ENCODE assay signal across 9 cellular contexts in the genomic region with DNA sequence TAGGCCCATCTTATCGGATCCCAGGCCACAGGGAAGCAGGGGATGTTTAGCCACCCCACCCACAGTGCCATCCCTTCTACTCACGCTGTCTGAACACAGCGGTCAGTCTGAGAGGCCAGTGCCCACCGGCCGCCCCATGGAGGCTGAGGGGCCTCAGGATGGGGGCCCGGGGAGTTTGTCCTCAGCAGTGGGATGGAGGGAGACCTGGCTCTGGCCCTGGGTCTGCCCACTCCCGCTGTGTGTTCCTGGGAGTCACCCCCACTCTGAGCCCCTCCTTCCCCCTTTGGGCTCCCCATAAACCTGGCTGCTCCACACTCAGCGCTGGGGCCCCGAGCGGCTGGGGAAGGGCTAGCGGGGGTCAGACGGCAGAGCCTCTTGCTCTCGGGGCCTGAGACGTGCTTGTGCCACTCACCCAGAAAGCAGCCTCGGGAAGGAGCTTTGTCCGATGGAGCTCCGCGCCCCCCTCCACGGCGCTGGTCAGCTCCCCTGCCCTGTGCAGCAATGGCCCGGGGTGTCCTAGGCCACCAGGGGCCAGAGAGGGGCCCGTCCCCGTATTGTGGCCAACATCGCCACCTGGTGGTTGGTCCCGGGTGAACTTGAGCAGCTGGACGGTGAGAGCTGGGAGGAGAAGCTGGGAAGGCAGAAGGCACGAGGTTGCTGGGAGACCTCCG. TPM values are rescaled to one million over a fixed set of nuclear protein-coding genes. Genes with fewer than 3 reads are reported as not detected.
DNase-seq lines count a peak whose midpoint lies in the region; ATAC-seq, FAIRE-seq and TF ChIP-seq lines count a peak whose summit lies in the region.
"Had no signal": no experiment of that assay in that cellular context is flagged by ENCODE, and none has a peak within 500 bp of the region (broad histone marks: within the 10 kb centered on the region; RNA-seq: fewer than 3 reads in every experiment).

No MANE protein-coding gene starts in this region.

- no peaks in the 10 kb centered on the region for H3K9me3 Mint-ChIP-seq in HFFc6

- H3K4me1 Mint-ChIP-seq in HFFc6 (ENCODE audit: low read depth): peaks cover 20% of the 10 kb centered on the region

- no peak overlapping the region for H3K4me2 ChIP-seq in smooth muscle cell

- 39% methylated on average over 28 of the region's 28 CpGs for WGBS in right cardiac atrium
- 48% methylated on average over 28 of the region's 28 CpGs for WGBS in smooth muscle cell (ENCODE audit: low lambda C conversion rate)

- DNase-seq in D721Med (ENCODE audit: insufficient read length, low spot score): peak; percentile 96
- DNase-seq in HFFc6: peak; percentile 48
- DNase-seq in OCI-M1 (lab: John Stamatoyannopoulos, UW): peak; percentile 85
- DNase-seq in ascending aorta (ENCODE audit: low spot score in 2 of 2): peak in 1 of 2 donors; percentile 70
- DNase-seq in right cardiac atrium: peak; percentile 62 to 88 (median 87)
- peak; percentile 33 for DNase-seq in smooth muscle cell (lab: John Stamatoyannopoulos, UW; ENCODE audit: unreplicated experiment)
- no peak for DNase-seq in uterus
- DNase-seq in activated gamma-delta T cell (lab: John Stamatoyannopoulos, UW): no peak

- no peaks in the 10 kb centered on the region for H3K36me3 Mint-ChIP-seq in HFFc6 (ENCODE audit: low read depth)

- TF ChIP-seq CTCF in D721Med (IDR thresholded peaks at IDR 0.05; ENCODE audit: insufficient read depth, missing control alignments) (peak; percentile 51), HFFc6 (IDR thresholded peaks at IDR 0.05) (peak; percentile 96), ascending aorta (IDR thresholded peaks at IDR 0.05) (peak; percentile 47 to 61 (median 59)), smooth muscle cell (IDR thresholded peaks at IDR 0.05; ENCODE audit: borderline replicate concordance, insufficient read depth, poor library complexity, severe bottlenecking) (peak; percentile 77), uterus (IDR thresholded peaks at IDR 0.05) (peak in 1 of 4 experiments; percentile 28)

- intact Hi-C loops in ascending aorta (cut with DNase I): no loop called here
- intact Hi-C loops in right cardiac atrium (cut with DNase I): loop anchor here (5.0 to 10.0 kb wide), 4 partner anchors 131 to 296 kb away; no protein-coding TSS in a partner anchor
- intact Hi-C loops in uterus (cut with DNase I; ENCODE audit: low total_unique reads): no loop called here

- H3K27me3 ChIP-seq in ascending aorta: no peaks in the 10 kb centered on the region
- no peaks in the 10 kb centered on the region for H3K27me3 ChIP-seq in right cardiac atrium (ENCODE audit: control insufficient read depth, insufficient read depth)
- no peaks in the 10 kb centered on the region for H3K27me3 ChIP-seq in smooth muscle cell (ENCODE audit: low read depth)
- H3K27me3 ChIP-seq in uterus: peaks cover 0 to 14% of the 10 kb centered on the region in 2 donors
- H3K27me3 ChIP-seq: ovary had no signal

- H3K9me3 ChIP-seq in ascending aorta (no peaks in the 10 kb centered on the region), right cardiac atrium (ENCODE audit: control insufficient read depth, low read length) (no peaks in the 10 kb centered on the region), smooth muscle cell (replicated peaks; ENCODE audit: low read depth) (no peaks in the 10 kb centered on the region), uterus (no peaks in the 10 kb centered on the region)
- H3K9me3 ChIP-seq: ovary had no signal

- no peaks in the 10 kb centered on the region for H3F3A ChIP-seq in smooth muscle cell (ENCODE audit: low read depth)

- H3K27ac Mint-ChIP-seq in HFFc6: no peak overlapping the region

- no peaks in the 10 kb centered on the region for H3K79me2 ChIP-seq in smooth muscle cell (ENCODE audit: low read depth)

- no peak overlapping the region for H3K4me3 Mint-ChIP-seq in HFFc6

- H2AFZ ChIP-seq in smooth muscle cell (ENCODE audit: low read depth): no peak overlapping the region

- H3K4me1 ChIP-seq in ascending aorta: no peaks in the 10 kb centered on the region
- H3K4me1 ChIP-seq in right cardiac atrium (ENCODE audit: control insufficient read depth, insufficient read depth, low read length): no peaks in the 10 kb centered on the region
- H3K4me1 ChIP-seq in smooth muscle cell (ENCODE audit: low read depth): peaks cover 7% of the 10 kb centered on the region
- no peaks in the 10 kb centered on the region for H3K4me1 ChIP-seq in uterus

- no peak for FAIRE-seq in D721Med (lab: Jason Lieb, UNC)

- H3K4me3 ChIP-seq in ascending aorta (no peak overlapping the region), right cardiac atrium (ENCODE audit: low read length) (no peak overlapping the region), smooth muscle cell (no peak overlapping the region), uterus (no peak overlapping the region)
- H3K4me3 ChIP-seq: ovary had no signal

- H3K9ac ChIP-seq in smooth muscle cell (ENCODE audit: low read depth): no peak overlapping the region

- H3K36me3 ChIP-seq in ascending aorta (no peaks in the 10 kb centered on the region), smooth muscle cell (ENCODE audit: low read depth) (no peaks in the 10 kb centered on the region), uterus (no peaks in the 10 kb centered on the region)
- H3K36me3 ChIP-seq: ovary had no signal

- TF ChIP-seq POLR2A in uterus (IDR thresholded peaks at IDR 0.05): no peak

- H4K20me1 ChIP-seq in smooth muscle cell (ENCODE audit: low read depth): no peaks in the 10 kb centered on the region

- H3K27ac ChIP-seq in ascending aorta (no peak overlapping the region), right cardiac atrium (ENCODE audit: low read length) (no peak overlapping the region), smooth muscle cell (ENCODE audit: low read depth) (no peak overlapping the region), uterus (no peak overlapping the region)
- H3K27ac ChIP-seq: ovary had no signal

- ATAC-seq in right cardiac atrium: peak; percentile 66 to 83

- peaks cover 33% of the 10 kb centered on the region for H3K27me3 Mint-ChIP-seq in HFFc6 (ENCODE audit: insufficient read depth)

RNA-seq across cellular contexts. Expression of a gene that starts 10.9 kb away (rescaled TPM):
- total RNA-seq in HFFc6 (2021; fragmentation: NEBNext Ultra II Directional; extraction: Animal tissue kit (Norgen Biotek cat#: 25700)): not detected
- total RNA-seq in ascending aorta (1.6 TPM), right cardiac atrium (1 to 10 TPM in 3 of 4 donors, under 1 TPM in 1; 0.51 to 2.6 (median 1.5) TPM), smooth muscle cell (21.3 and 26.9 TPM in 2 replicates), uterus (10 to 100 TPM in 1 of 4 donors, 1 to 10 TPM in 3; 2.6 to 58.5 (median 3.6) TPM)
- polyA plus RNA-seq in right cardiac atrium (1.4 TPM), smooth muscle cell (49.0 and 72.0 TPM in 2 replicates)

RNA-seq across cellular contexts. Expression of a gene that starts 59.0 kb away (rescaled TPM):
- total RNA-seq in HFFc6 (2021; fragmentation: NEBNext Ultra II Directional; extraction: Animal tissue kit (Norgen Biotek cat#: 25700)): 1 to 10 TPM; 1.5 to 9.0 (median 8.0) TPM
- total RNA-seq in ascending aorta: not detected
- total RNA-seq in right cardiac atrium: 1 to 10 TPM in 1 of 4 donors, under 1 TPM in 3; 0.20 to 2.2 (median 0.35) TPM
- polyA plus RNA-seq in right cardiac atrium: 1.2 TPM
- 1.3 and 1.8 TPM in 2 replicates for total RNA-seq in smooth muscle cell
- polyA plus RNA-seq in smooth muscle cell: 2.4 and 4.7 TPM in 2 replicates
- total RNA-seq in uterus: under 1 TPM in 1 of 4 donors, not detected in 3; 0.29 TPM

Comparison
In these comparisons a context has a peak if more than half of its experiments do, and no peak if none do; other contexts are left out.
1. DNase-seq: peak in D721Med (single experiment), HFFc6 (single experiment), OCI-M1 (single experiment), right cardiac atrium (3 of 3) and smooth muscle cell (single experiment); none in uterus (0 of 2) and activated gamma-delta T cell (single experiment).
2. intact Hi-C loops: an anchor here in right cardiac atrium (5.0 to 10.0 kb wide); none called in ascending aorta and uterus.